Comparison of ENCODE assay signal across 8 cellular contexts in the genomic region with DNA sequence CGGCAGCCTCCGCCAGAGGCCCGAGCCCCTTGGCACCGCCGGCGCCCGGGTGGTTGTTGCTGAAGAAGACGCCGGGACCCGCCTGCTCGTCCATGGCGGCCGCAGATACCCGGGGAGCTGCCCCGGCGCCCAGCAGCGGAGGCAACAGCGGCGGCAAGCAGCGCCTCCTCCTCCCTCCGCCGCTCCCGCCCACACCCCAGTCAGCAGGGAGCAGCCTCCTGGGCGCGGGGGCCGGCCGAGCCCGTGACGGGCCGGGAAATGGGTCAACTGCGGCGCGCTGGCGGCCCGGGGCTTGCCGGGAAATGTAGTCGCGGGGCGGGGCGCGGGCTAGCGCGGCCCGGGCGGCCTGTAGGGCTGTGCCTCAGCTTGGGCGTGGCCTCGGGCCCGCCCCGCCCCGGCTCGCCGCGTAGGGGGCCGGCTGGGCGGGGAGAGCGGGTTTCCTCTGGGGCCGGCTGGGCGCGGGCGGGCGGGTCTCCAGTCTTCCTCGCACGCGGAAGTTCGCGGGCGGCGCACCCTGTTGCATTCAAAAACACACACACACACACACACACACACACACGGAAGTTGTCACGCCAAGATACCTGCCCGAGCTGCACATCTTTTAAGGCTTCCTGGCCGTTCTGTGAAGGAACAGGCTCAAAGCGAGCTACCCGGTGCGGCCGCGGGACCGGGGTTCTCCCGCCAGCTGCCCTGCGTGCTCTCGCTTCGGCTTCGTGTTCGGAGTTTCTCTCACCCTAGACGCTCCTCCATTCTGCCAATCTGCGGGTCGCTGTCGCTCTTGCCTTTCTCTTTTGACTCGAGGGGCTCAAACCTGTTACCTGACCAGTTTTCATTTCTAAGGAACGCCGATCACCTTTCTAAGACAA. TPM values are rescaled to one million over a fixed set of nuclear protein-coding genes. Genes with fewer than 3 reads are reported as not detected.
A peak's percentile ranks its signal among the peaks of the same experiment; 100 is the strongest.
DNase-seq lines count a peak whose midpoint lies in the region; ATAC-seq lines count a peak whose summit lies in the region.

A gene with protein sequence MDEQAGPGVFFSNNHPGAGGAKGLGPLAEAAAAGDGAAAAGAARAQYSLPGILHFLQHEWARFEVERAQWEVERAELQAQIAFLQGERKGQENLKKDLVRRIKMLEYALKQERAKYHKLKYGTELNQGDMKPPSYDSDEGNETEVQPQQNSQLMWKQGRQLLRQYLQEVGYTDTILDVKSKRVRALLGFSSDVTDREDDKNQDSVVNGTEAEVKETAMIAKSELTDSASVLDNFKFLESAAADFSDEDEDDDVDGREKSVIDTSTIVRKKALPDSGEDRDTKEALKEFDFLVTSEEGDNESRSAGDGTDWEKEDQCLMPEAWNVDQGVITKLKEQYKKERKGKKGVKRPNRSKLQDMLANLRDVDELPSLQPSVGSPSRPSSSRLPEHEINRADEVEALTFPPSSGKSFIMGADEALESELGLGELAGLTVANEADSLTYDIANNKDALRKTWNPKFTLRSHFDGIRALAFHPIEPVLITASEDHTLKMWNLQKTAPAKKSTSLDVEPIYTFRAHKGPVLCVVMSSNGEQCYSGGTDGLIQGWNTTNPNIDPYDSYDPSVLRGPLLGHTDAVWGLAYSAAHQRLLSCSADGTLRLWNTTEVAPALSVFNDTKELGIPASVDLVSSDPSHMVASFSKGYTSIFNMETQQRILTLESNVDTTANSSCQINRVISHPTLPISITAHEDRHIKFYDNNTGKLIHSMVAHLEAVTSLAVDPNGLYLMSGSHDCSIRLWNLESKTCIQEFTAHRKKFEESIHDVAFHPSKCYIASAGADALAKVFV (minus strand): TSS at position 167 of the 866 bp plus-strand sequence. CDS start 73 bp downstream, at position 94.

- peaks cover 39% of the 10 kb centered on the region for H3K4me1 Mint-ChIP-seq in activated CD8-positive, alpha-beta memory T cell treated with anti-CD3 and anti-CD28 coated beads, Interleukin-2, amount 10 ng/mL, durations not matched to agents 7 days and 5 days

- H3K4me3 ChIP-seq in HUES48 (ENCODE audit: low read depth, low read length) (peak within 1 kb of the TSS; percentile 93), NT2/D1 (ENCODE audit: insufficient read length, low read depth) (peak within 1 kb of the TSS; percentile 71), endocrine pancreas (ENCODE audit: control insufficient read depth, insufficient read depth, low read length) (peak within 1 kb of the TSS; percentile 95), mesodermal cell (ENCODE audit: extremely low read depth, insufficient read depth, low read length, poor library complexity, severe bottlenecking) (peak within 1 kb of the TSS; percentile 82)

- H3K36me3 ChIP-seq in HUES48 (ENCODE audit: control insufficient read depth, insufficient read depth, low read length) (no peaks in the 10 kb centered on the region), NT2/D1 (ENCODE audit: insufficient read depth, insufficient read length, low read length) (no peaks in the 10 kb centered on the region), endocrine pancreas (ENCODE audit: control insufficient read depth, insufficient read depth, low read length) (no peaks in the 10 kb centered on the region), mesodermal cell (ENCODE audit: control insufficient read depth, insufficient read depth, low read length) (no peaks in the 10 kb centered on the region)

- H3K27me3 Mint-ChIP-seq in activated CD8-positive, alpha-beta memory T cell treated with anti-CD3 and anti-CD28 coated beads, Interleukin-2, amount 10 ng/mL, durations not matched to agents 7 days and 5 days: no peaks in the 10 kb centered on the region

- peak within 1 kb of the TSS; percentile 97 for H3K27ac ChIP-seq in HUES48 (ENCODE audit: low read depth, low read length)
- peak within 1 kb of the TSS; percentile 86 for H3K27ac ChIP-seq in mesodermal cell (ENCODE audit: low read depth, low read length, severe bottlenecking)

- peak; percentile 97 for DNase-seq in Caki2 (ENCODE audit: low read depth)
- DNase-seq in NT2/D1 (ENCODE audit: low read depth, low spot score): peak; percentile 94
- DNase-seq in activated CD8-positive, alpha-beta memory T cell treated with anti-CD3 and anti-CD28 coated beads, Interleukin-2, amount 10 ng/mL, durations not matched to agents 7 days and 5 days: peak; percentile 97
- DNase-seq in stimulated activated CD8-positive, alpha-beta memory T cell treated with anti-CD3 and anti-CD28 coated beads, Interleukin-15, amount 100 ng/mL, for 24 hours (ENCODE audit: low read depth): peak; percentile 91

- ATAC-seq in GM21423 (IDR thresholded peaks at IDR 0.05; ENCODE audit: unreplicated experiment): peak; percentile 97
- ATAC-seq in activated CD8-positive, alpha-beta memory T cell treated with anti-CD3 and anti-CD28 coated beads, Interleukin-2, amount 10 ng/mL, durations not matched to agents 7 days and 5 days: peak; percentile 93

- CTCF ChIA-PET in activated CD8-positive, alpha-beta memory T cell treated with anti-CD3 and anti-CD28 coated beads, Interleukin-2, amount 10 ng/mL, durations not matched to agents 7 days and 5 days (lab: Charles Lee): interaction anchor here (0.8 to 1.5 kb wide), 2 partner anchors 179 to 181 kb away, joined by 3 to 4 read pairs; no protein-coding TSS in a partner anchor

- in situ Hi-C loops in Caki2 (cut with HindIII; ENCODE audit: low pct_unique_long_range_greater_than_20kb, low sequenced_read_pairs): no loop called here

- H3K27ac Mint-ChIP-seq in activated CD8-positive, alpha-beta memory T cell treated with anti-CD3 and anti-CD28 coated beads, Interleukin-2, amount 10 ng/mL, durations not matched to agents 7 days and 5 days: peak within 1 kb of the TSS; percentile 96

- H3K9me3 ChIP-seq in HUES48 (ENCODE audit: control insufficient read depth, insufficient read depth, low read length): no peaks in the 10 kb centered on the region
- no peaks in the 10 kb centered on the region for H3K9me3 ChIP-seq in NT2/D1 (ENCODE audit: insufficient read depth, low read length)
- H3K9me3 ChIP-seq in endocrine pancreas (ENCODE audit: control insufficient read depth, low read length): no peaks in the 10 kb centered on the region
- H3K9me3 ChIP-seq in mesodermal cell (ENCODE audit: control insufficient read depth, low read length): no peaks in the 10 kb centered on the region

- no peaks in the 10 kb centered on the region for H3K27me3 ChIP-seq in HUES48 (ENCODE audit: control insufficient read depth, insufficient read depth, low read length)
- no peaks in the 10 kb centered on the region for H3K27me3 ChIP-seq in NT2/D1 (ENCODE audit: insufficient read depth, insufficient read length)
- no peaks in the 10 kb centered on the region for H3K27me3 ChIP-seq in endocrine pancreas (ENCODE audit: control insufficient read depth, insufficient read depth, low read length)

- H3K4me1 ChIP-seq in HUES48 (ENCODE audit: control insufficient read depth, insufficient read depth, low read length): peaks cover 48% of the 10 kb centered on the region
- no peaks in the 10 kb centered on the region for H3K4me1 ChIP-seq in NT2/D1 (ENCODE audit: insufficient read depth, insufficient read length)
- H3K4me1 ChIP-seq in endocrine pancreas (ENCODE audit: control insufficient read depth, insufficient read depth, low read length): peaks cover 5% of the 10 kb centered on the region
- H3K4me1 ChIP-seq in mesodermal cell (ENCODE audit: control insufficient read depth, insufficient read depth, low read length, poor library complexity, severe bottlenecking): peaks cover 11% of the 10 kb centered on the region

- H3K36me3 Mint-ChIP-seq in activated CD8-positive, alpha-beta memory T cell treated with anti-CD3 and anti-CD28 coated beads, Interleukin-2, amount 10 ng/mL, durations not matched to agents 7 days and 5 days: peaks cover 11% of the 10 kb centered on the region

- H3K9ac ChIP-seq in HUES48 (ENCODE audit: low read depth, low read length): peak within 1 kb of the TSS; percentile 79
- peak within 1 kb of the TSS; percentile 83 for H3K9ac ChIP-seq in NT2/D1 (ENCODE audit: insufficient read length, low read depth)
- peak within 1 kb of the TSS; percentile 84 for H3K9ac ChIP-seq in endocrine pancreas (ENCODE audit: control insufficient read depth, insufficient read depth, low read length)

- WGBS in mesodermal cell (ENCODE audit: insufficient coverage in 2 of 2), 2 experiments: 0% methylated on average over 48 to 88 of the region's 91 CpGs

- peak within 1 kb of the TSS; percentile 98 for H3K4me3 Mint-ChIP-seq in activated CD8-positive, alpha-beta memory T cell treated with anti-CD3 and anti-CD28 coated beads, Interleukin-2, amount 10 ng/mL, durations not matched to agents 7 days and 5 days

- no peaks in the 10 kb centered on the region for H3K9me3 Mint-ChIP-seq in activated CD8-positive, alpha-beta memory T cell treated with anti-CD3 and anti-CD28 coated beads, Interleukin-2, amount 10 ng/mL, durations not matched to agents 7 days and 5 days (ENCODE audit: low read depth)

RNA-seq across cellular contexts. Expression of the gene that starts here (rescaled TPM):
- total RNA-seq in Caki2 (2014; rRNA removed; shearing (Covaris generic); ENCODE audit: low replicate concordance): 5.7 and 7.8 TPM in 2 replicates
- 10 to 100 TPM; 27.7 to 30.8 TPM for total RNA-seq in activated CD8-positive, alpha-beta memory T cell treated with anti-CD3 and anti-CD28 coated beads, Interleukin-2, amount 10 ng/mL, durations not matched to agents 7 days and 5 days
- polyA plus RNA-seq in mesodermal cell (2013, experiment 1 of 2): 18.8 TPM
- 18.3 TPM for polyA plus RNA-seq in mesodermal cell (2013, experiment 2 of 2)

Comparison
In these comparisons a context has a peak if more than half of its experiments do, and no peak if none do; other contexts are left out.
1. Peak in every context shown above with its lines: DNase-seq, ATAC-seq, H3K4me3 ChIP-seq and H3K27ac ChIP-seq.